In genomic region chr6:111779660-111780059, GRCh38 we compare ENCODE assay signal across 28 cellular contexts.
DNase-seq lines count a peak whose midpoint lies in the region; ATAC-seq and TF ChIP-seq lines count a peak whose summit lies in the region.
"Had no signal": no experiment of that assay in that cellular context is flagged by ENCODE, and none has a peak within 500 bp of the region (broad histone marks: within the 10 kb centered on the region; RNA-seq: fewer than 3 reads in every experiment).

No MANE protein-coding gene starts in this region.

- H3K27ac Mint-ChIP-seq in activated CD4-positive, alpha-beta T cell treated with anti-CD3 and anti-CD28 coated beads for 36 hours = peak overlapping the region; percentile 68
- H3K27ac Mint-ChIP-seq in CD4-positive, alpha-beta memory T cell = peak overlapping the region in 6 of 7 donors; percentile 72 to 95 (median 90)
- H3K27ac Mint-ChIP-seq in activated CD8-positive, alpha-beta T cell treated with anti-CD3 and anti-CD28 coated beads for 36 hours = peak overlapping the region; percentile 82
- H3K27ac Mint-ChIP-seq: activated B cell treated with CpG ODN at 0.5 μM for 24 hours; activated naive CD8-positive, alpha-beta T cell treated with anti-CD3 and anti-CD28 coated beads, Interleukin-2, amount 10 ng/mL, durations not matched to agents 7 days and 5 days had no signal

- peak overlapping the region; percentile 49 for H3K27ac ChIP-seq in CD4-positive, alpha-beta memory T cell (ENCODE audit: low read depth, low read length)
- peak overlapping the region in 3 of 4 donors; percentile 1 to 31 (median 6) for H3K27ac ChIP-seq in esophagus squamous epithelium
- H3K27ac ChIP-seq: 22Rv1, cardiac muscle cell, coronary artery, neutrophil, right atrium auricular region, SJSA1, thoracic aorta had no signal

- no peaks in the 10 kb centered on the region for H3K9me3 ChIP-seq in CD4-positive, alpha-beta memory T cell (ENCODE audit: control insufficient read depth in 1 of 2, low read length in 2 of 2)
- no peaks in the 10 kb centered on the region for H3K9me3 ChIP-seq in esophagus squamous epithelium
- H3K9me3 ChIP-seq: neutrophil, right atrium auricular region, thoracic aorta had no signal

- POLR2A ChIA-PET in activated CD4-positive, alpha-beta T cell treated with anti-CD3 and anti-CD28 coated beads for 36 hours (lab: Charles Lee) = interaction anchor here (1.0 to 1.1 kb wide), 2 partner anchors 26 to 86 kb away, joined by 3 to 5 read pairs; no protein-coding TSS in a partner anchor
- POLR2A ChIA-PET in CD4-positive, alpha-beta memory T cell (lab: Charles Lee; ENCODE audit: partially characterized antibody) = interaction anchor here (0.8 to 12.2 kb wide), 10 partner anchors 11 to 94 kb away, joined by 3 to 159 read pairs (median 5); partner anchors contain the start of gene FYN
- POLR2A ChIA-PET in activated CD8-positive, alpha-beta T cell treated with anti-CD3 and anti-CD28 coated beads for 36 hours (lab: Charles Lee) = interaction anchor here (0.7 to 1.6 kb wide), 4 partner anchors 10 to 30 kb away, joined by 3 to 5 read pairs (median 3); no protein-coding TSS in a partner anchor

- peaks cover 99% of the 10 kb centered on the region for H3K4me1 ChIP-seq in CD4-positive, alpha-beta memory T cell (ENCODE audit: insufficient read depth, low read length)
- H3K4me1 ChIP-seq in esophagus squamous epithelium = peaks cover 9 to 68% (median 23%) of the 10 kb centered on the region in 3 donors

- no peaks in the 10 kb centered on the region for H3K36me3 ChIP-seq in CD4-positive, alpha-beta memory T cell (ENCODE audit: insufficient read depth, low read length)
- no peaks in the 10 kb centered on the region for H3K36me3 ChIP-seq in esophagus squamous epithelium
- H3K36me3 ChIP-seq: cardiac muscle cell, neutrophil, right atrium auricular region, thoracic aorta had no signal

- no peak overlapping the region for H3K4me3 ChIP-seq in CD4-positive, alpha-beta memory T cell (ENCODE audit: low read length in 2 of 2)
- H3K4me3 ChIP-seq in esophagus squamous epithelium = no peak overlapping the region
- H3K4me3 ChIP-seq: cardiac muscle cell, coronary artery, right atrium auricular region, SJSA1, thoracic aorta had no signal

- H3K4me1 Mint-ChIP-seq in activated CD4-positive, alpha-beta T cell treated with anti-CD3 and anti-CD28 coated beads for 36 hours = peaks cover 97% of the 10 kb centered on the region
- peaks cover 76 to 100% (median 88%) of the 10 kb centered on the region in 4 donors for H3K4me1 Mint-ChIP-seq in CD4-positive, alpha-beta memory T cell
- H3K4me1 Mint-ChIP-seq in activated CD8-positive, alpha-beta T cell treated with anti-CD3 and anti-CD28 coated beads for 36 hours (ENCODE audit: low read depth) = peaks cover 95% of the 10 kb centered on the region

- no peaks in the 10 kb centered on the region for H3K27me3 Mint-ChIP-seq in activated CD4-positive, alpha-beta T cell treated with anti-CD3 and anti-CD28 coated beads for 36 hours
- no peaks in the 10 kb centered on the region for H3K27me3 Mint-ChIP-seq in CD4-positive, alpha-beta memory T cell
- H3K27me3 Mint-ChIP-seq in activated CD8-positive, alpha-beta T cell treated with anti-CD3 and anti-CD28 coated beads for 36 hours = no peaks in the 10 kb centered on the region
- H3K27me3 Mint-ChIP-seq: activated B cell treated with CpG ODN at 0.5 μM for 24 hours; activated naive CD8-positive, alpha-beta T cell treated with anti-CD3 and anti-CD28 coated beads, Interleukin-2, amount 10 ng/mL, durations not matched to agents 7 days and 5 days had no signal

- no peaks in the 10 kb centered on the region for H3K27me3 ChIP-seq in CD4-positive, alpha-beta memory T cell (ENCODE audit: insufficient read depth, low read length)
- H3K27me3 ChIP-seq in esophagus squamous epithelium = no peaks in the 10 kb centered on the region
- H3K27me3 ChIP-seq: cardiac muscle cell, neutrophil, right atrium auricular region, SJSA1 had no signal

- no peak for TF ChIP-seq CTCF in activated CD8-positive, alpha-beta T cell treated with anti-CD3 and anti-CD28 coated beads for 36 hours (IDR thresholded peaks at IDR 0.05)
- no peak for TF ChIP-seq CTCF in esophagus squamous epithelium (IDR thresholded peaks at IDR 0.05)

- peaks cover 70% of the 10 kb centered on the region for H3K36me3 Mint-ChIP-seq in activated CD4-positive, alpha-beta T cell treated with anti-CD3 and anti-CD28 coated beads for 36 hours (ENCODE audit: low read depth)
- H3K36me3 Mint-ChIP-seq in CD4-positive, alpha-beta memory T cell = peaks cover 14 to 47% of the 10 kb centered on the region in 2 donors
- H3K36me3 Mint-ChIP-seq in activated CD8-positive, alpha-beta T cell treated with anti-CD3 and anti-CD28 coated beads for 36 hours (ENCODE audit: low read depth) = peaks cover 76% of the 10 kb centered on the region

- no peak for ATAC-seq in activated CD4-positive, alpha-beta T cell treated with anti-CD3 and anti-CD28 coated beads for 36 hours
- no peak for ATAC-seq in activated CD8-positive, alpha-beta T cell treated with anti-CD3 and anti-CD28 coated beads for 36 hours
- ATAC-seq in GM18520 (IDR thresholded peaks at IDR 0.05; ENCODE audit: unreplicated experiment) = no peak
- ATAC-seq: left ventricle myocardium superior had no signal

- intact Hi-C loops in activated CD4-positive, alpha-beta T cell treated with anti-CD3 and anti-CD28 coated beads for 36 hours (cut with DNase I, micrococcal nuclease) = no loop called here
- intact Hi-C loops in CD4-positive, alpha-beta memory T cell (cut with micrococcal nuclease) = loop anchor here (2.0 kb wide), 2 partner anchors 15 to 69 kb away; no protein-coding TSS in a partner anchor
- intact Hi-C loops in activated CD8-positive, alpha-beta T cell treated with anti-CD3 and anti-CD28 coated beads for 36 hours (cut with micrococcal nuclease) = no loop called here
- intact Hi-C loops in esophagus squamous epithelium (cut with DNase I) = no loop called here

- DNase-seq in activated CD4-positive, alpha-beta T cell treated with anti-CD3 and anti-CD28 coated beads for 36 hours = no peak
- DNase-seq in activated CD4-positive, alpha-beta T cell treated with anti-CD3 and anti-CD28 coated beads, Interleukin-2, amount 50 U/mL, for 48 hours = no peak
- DNase-seq in CD4-positive, alpha-beta memory T cell = no peak
- no peak for DNase-seq in activated CD8-positive, alpha-beta T cell treated with anti-CD3 and anti-CD28 coated beads for 36 hours
- DNase-seq in esophagus squamous epithelium (lab: John Stamatoyannopoulos, UW) (no peak), AG20443 (ENCODE audit: low spot score) (no peak), germinal center (ENCODE audit: low spot score) (no peak)
- DNase-seq: activated B cell treated with CpG ODN at 0.5 μM for 24 hours; activated CD4-positive, alpha-beta T cell treated with anti-CD3 and anti-CD28 coated beads, Interleukin-2, amount 50 U/mL, for 4 hours; activated naive CD8-positive, alpha-beta T cell treated with anti-CD3 and anti-CD28 coated beads, Interleukin-2, amount 10 ng/mL, durations not matched to agents 7 days and 5 days; effector CD8-positive, alpha-beta T cell; glutamatergic neuron; left ventricle myocardium superior; NCI-H1092; NCI-H1694; NCI-H446 treated with DMSO at 0.1 percent for 48 hours; posterior cingulate gyrus; small intestine; stimulated activated naive CD4-positive, alpha-beta T cell treated with Interleukin-2 at 50 U/mL for 16 hours had no signal

- no peak for TF ChIP-seq POLR2A in esophagus squamous epithelium (IDR thresholded peaks at IDR 0.05)

- no peak overlapping the region for H3K4me3 Mint-ChIP-seq in activated CD4-positive, alpha-beta T cell treated with anti-CD3 and anti-CD28 coated beads for 36 hours
- H3K4me3 Mint-ChIP-seq in CD4-positive, alpha-beta memory T cell = peak overlapping the region; percentile 18 to 78 (median 60)
- H3K4me3 Mint-ChIP-seq in activated CD8-positive, alpha-beta T cell treated with anti-CD3 and anti-CD28 coated beads for 36 hours = peak overlapping the region; percentile 47
- H3K4me3 Mint-ChIP-seq: activated B cell treated with CpG ODN at 0.5 μM for 24 hours, CD14-positive monocyte had no signal

- CTCF ChIA-PET in activated CD4-positive, alpha-beta T cell treated with anti-CD3 and anti-CD28 coated beads for 36 hours (lab: Charles Lee) = interaction anchor here (0.7 to 1.5 kb wide), 6 partner anchors 9 to 91 kb away, joined by 3 to 7 read pairs (median 4); no protein-coding TSS in a partner anchor
- CTCF ChIA-PET in CD4-positive, alpha-beta memory T cell (lab: Charles Lee; ENCODE audit: partially characterized antibody) = interaction anchor here (0.8 to 7.3 kb wide), 9 partner anchors 9 to 264 kb away, joined by 4 to 61 read pairs (median 5); no protein-coding TSS in a partner anchor
- CTCF ChIA-PET in activated CD8-positive, alpha-beta T cell treated with anti-CD3 and anti-CD28 coated beads for 36 hours (lab: Charles Lee) = interaction anchor here (1.0 to 3.0 kb wide), 5 partner anchors 9 to 39 kb away, joined by 3 to 10 read pairs (median 4); no protein-coding TSS in a partner anchor

- H3K9me3 Mint-ChIP-seq in activated CD4-positive, alpha-beta T cell treated with anti-CD3 and anti-CD28 coated beads for 36 hours (ENCODE audit: low read depth) = peaks cover 2% of the 10 kb centered on the region
- H3K9me3 Mint-ChIP-seq in CD4-positive, alpha-beta memory T cell = no peaks in the 10 kb centered on the region
- H3K9me3 Mint-ChIP-seq in activated CD8-positive, alpha-beta T cell treated with anti-CD3 and anti-CD28 coated beads for 36 hours = no peaks in the 10 kb centered on the region
- H3K9me3 Mint-ChIP-seq: activated B cell treated with CpG ODN at 0.5 μM for 24 hours; activated naive CD8-positive, alpha-beta T cell treated with anti-CD3 and anti-CD28 coated beads, Interleukin-2, amount 10 ng/mL, durations not matched to agents 7 days and 5 days; CD14-positive monocyte had no signal

- WGBS in esophagus squamous epithelium, 2 donors = 83 to 100% methylated on average over 2 of the region's 2 CpGs
